In genomic region chr19:19615086-19615485, GRCh38 we compare ENCODE assay signal across 14 cellular contexts. TPM values are rescaled to one million over a fixed set of nuclear protein-coding genes. Genes with fewer than 3 reads are reported as not detected.
DNase-seq lines count a peak whose midpoint lies in the region; ATAC-seq and TF ChIP-seq lines count a peak whose summit lies in the region.
"Had no signal": no experiment of that assay in that cellular context is flagged by ENCODE, and none has a peak within 500 bp of the region (broad histone marks: within the 10 kb centered on the region; RNA-seq: fewer than 3 reads in every experiment).

No MANE protein-coding gene starts in this region.

- H3K9me3 ChIP-seq in SK-N-SH (no peaks in the 10 kb centered on the region), uterus (no peaks in the 10 kb centered on the region)
- H3K9me3 ChIP-seq: colonic mucosa, mucosa of descending colon had no signal

- H3K27ac ChIP-seq in SK-N-SH (ENCODE audit: low read depth in 2 of 2, low read length in 1 of 2) (no peak overlapping the region), uterus (no peak overlapping the region)
- H3K27ac ChIP-seq: colonic mucosa had no signal

- TF ChIP-seq CTCF in SK-N-SH (IDR thresholded peaks at IDR 0.05) (no peak), natural killer cell (IDR thresholded peaks at IDR 0.05) (no peak), uterus (IDR thresholded peaks at IDR 0.05) (no peak)

- no peak for TF ChIP-seq EP300 in SK-N-SH (IDR thresholded peaks at IDR 0.05; ENCODE audit: borderline replicate concordance in 1 of 2, low read depth in 1 of 2, low read length in 1 of 2)

- H2AFZ ChIP-seq in SK-N-SH (ENCODE audit: low read depth): no peak overlapping the region

- DNase-seq in SK-N-SH (no peak), M059J (ENCODE audit: low read depth) (peak; percentile 86), natural killer cell (peak; percentile 55), uterus (no peak), dermis blood vessel endothelial cell (no peak)
- DNase-seq: colonic mucosa, DMS79 treated with DMSO at 0.1 percent for 48 hours, mucosa of descending colon, NCI-H2171 treated with DMSO at 0.1 percent for 48 hours, small intestine had no signal

- CTCF ChIA-PET in SK-N-SH (lab: Yijun Ruan, JAX): no interaction called here

- no peak overlapping the region for H3K4me2 ChIP-seq in SK-N-SH

- H4K20me1 ChIP-seq in SK-N-SH (ENCODE audit: insufficient read depth): no peaks in the 10 kb centered on the region

- H3K4me1 Mint-ChIP-seq in activated naive CD4-positive, alpha-beta T cell treated with anti-CD3 and anti-CD28 coated beads, Interleukin-2, amount 50 U/mL, for 24 hours: peaks cover 69% of the 10 kb centered on the region
- peaks cover 40 to 46% of the 10 kb centered on the region in 2 donors for H3K4me1 Mint-ChIP-seq in natural killer cell

- peaks cover 6% of the 10 kb centered on the region for H3F3A ChIP-seq in SK-N-SH (replicated peaks; ENCODE audit: insufficient read depth)

- 73% methylated on average over 3 of the region's 3 CpGs for WGBS in SK-N-SH (ENCODE audit: low lambda C conversion rate)

- peak overlapping the region; percentile 79 for H3K27ac Mint-ChIP-seq in activated naive CD4-positive, alpha-beta T cell treated with anti-CD3 and anti-CD28 coated beads, Interleukin-2, amount 50 U/mL, for 24 hours
- H3K27ac Mint-ChIP-seq in natural killer cell: peak overlapping the region; percentile 89 to 95

- POLR2A ChIA-PET in SK-N-SH (lab: Yijun Ruan, JAX): no interaction called here

- H3K4me3 ChIP-seq in SK-N-SH (ENCODE audit: low read depth in 2 of 2, low read length in 1 of 2): no peak overlapping the region
- no peak overlapping the region for H3K4me3 ChIP-seq in uterus
- H3K4me3 ChIP-seq: colonic mucosa, mucosa of descending colon had no signal

- TF ChIP-seq POLR2A in uterus (IDR thresholded peaks at IDR 0.05): no peak

- H3K79me2 ChIP-seq in SK-N-SH (ENCODE audit: insufficient read depth): peaks cover 31% of the 10 kb centered on the region; the same call in 1 of the 2 replicates

- H3K27me3 Mint-ChIP-seq in activated naive CD4-positive, alpha-beta T cell treated with anti-CD3 and anti-CD28 coated beads, Interleukin-2, amount 50 U/mL, for 24 hours: no peaks in the 10 kb centered on the region
- H3K27me3 Mint-ChIP-seq in natural killer cell (ENCODE audit: low read depth in 2 of 2): no peaks in the 10 kb centered on the region

- ATAC-seq in SK-N-SH treated with all-trans-retinoic acid at 6 μM for 48 hours: no peak
- ATAC-seq in natural killer cell: peak; percentile 58 to 69 (median 64)
- no peak for ATAC-seq in GM18511 (IDR thresholded peaks at IDR 0.05; ENCODE audit: unreplicated experiment)
- ATAC-seq: HepG2, mucosa of descending colon had no signal

- H3K4me1 ChIP-seq in SK-N-SH (ENCODE audit: control insufficient read depth in 1 of 2, insufficient read depth in 2 of 2, low read depth in 1 of 2, low read length in 1 of 2): peaks cover 4% of the 10 kb centered on the region in 2 experiments; a peak in 2 of 4 replicates
- no peaks in the 10 kb centered on the region for H3K4me1 ChIP-seq in uterus

- H3K36me3 Mint-ChIP-seq in activated naive CD4-positive, alpha-beta T cell treated with anti-CD3 and anti-CD28 coated beads, Interleukin-2, amount 50 U/mL, for 24 hours: no peaks in the 10 kb centered on the region
- no peaks in the 10 kb centered on the region for H3K36me3 Mint-ChIP-seq in natural killer cell

- TF ChIP-seq RAD21 in SK-N-SH (IDR thresholded peaks at IDR 0.05; ENCODE audit: low read length): no peak

- H3K9me2 ChIP-seq in SK-N-SH: no peaks in the 10 kb centered on the region

- peak overlapping the region; percentile 69 for H3K4me3 Mint-ChIP-seq in activated naive CD4-positive, alpha-beta T cell treated with anti-CD3 and anti-CD28 coated beads, Interleukin-2, amount 50 U/mL, for 24 hours
- H3K4me3 Mint-ChIP-seq in natural killer cell: peak overlapping the region; percentile 65

- intact Hi-C loops in natural killer cell (cut with micrococcal nuclease) (no loop called here), uterus (cut with DNase I; ENCODE audit: low total_unique reads) (no loop called here)

- no peaks in the 10 kb centered on the region for H3K36me3 ChIP-seq in SK-N-SH (replicated peaks in 1 of 2; ENCODE audit: control insufficient read depth in 1 of 2, insufficient read depth in 2 of 2, low read length in 1 of 2)
- no peaks in the 10 kb centered on the region for H3K36me3 ChIP-seq in uterus
- H3K36me3 ChIP-seq: colonic mucosa had no signal

- H3K27me3 ChIP-seq in SK-N-SH (ENCODE audit: insufficient read depth) (no peaks in the 10 kb centered on the region), uterus (no peaks in the 10 kb centered on the region)
- H3K27me3 ChIP-seq: colonic mucosa had no signal

- no peaks in the 10 kb centered on the region for H3K9me3 Mint-ChIP-seq in activated naive CD4-positive, alpha-beta T cell treated with anti-CD3 and anti-CD28 coated beads, Interleukin-2, amount 50 U/mL, for 24 hours
- no peaks in the 10 kb centered on the region for H3K9me3 Mint-ChIP-seq in natural killer cell

- no peak overlapping the region for H3K9ac ChIP-seq in SK-N-SH

TF ChIP-seq in SK-N-SH, 30 proteins besides CTCF, POLR2A, EP300 and RAD21 (continues in another document):
- no peak for TF ChIP-seq TCF12 (IDR thresholded peaks at IDR 0.05)
- TF ChIP-seq, protein P1, sequence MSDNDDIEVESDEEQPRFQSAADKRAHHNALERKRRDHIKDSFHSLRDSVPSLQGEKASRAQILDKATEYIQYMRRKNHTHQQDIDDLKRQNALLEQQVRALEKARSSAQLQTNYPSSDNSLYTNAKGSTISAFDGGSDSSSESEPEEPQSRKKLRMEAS (IDR thresholded peaks at IDR 0.05; ENCODE audit: low read depth): 0 out of 2 replicates have a peak, but pooled peaks have one; percentile 38
- TF ChIP-seq, protein P2, sequence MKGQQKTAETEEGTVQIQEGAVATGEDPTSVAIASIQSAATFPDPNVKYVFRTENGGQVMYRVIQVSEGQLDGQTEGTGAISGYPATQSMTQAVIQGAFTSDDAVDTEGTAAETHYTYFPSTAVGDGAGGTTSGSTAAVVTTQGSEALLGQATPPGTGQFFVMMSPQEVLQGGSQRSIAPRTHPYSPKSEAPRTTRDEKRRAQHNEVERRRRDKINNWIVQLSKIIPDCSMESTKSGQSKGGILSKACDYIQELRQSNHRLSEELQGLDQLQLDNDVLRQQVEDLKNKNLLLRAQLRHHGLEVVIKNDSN (IDR thresholded peaks at IDR 0.05; ENCODE audit: borderline replicate concordance, low read depth): no peak
- no peak for TF ChIP-seq EZH2phosphoT487 (IDR thresholded peaks at IDR 0.05; ENCODE audit: borderline replicate concordance, low read depth)

TF ChIP-seq in SK-N-SH treated with all-trans-retinoic acid at 6 μM for 48 hours, 23 proteins besides CTCF, POLR2A, EP300 and RAD21:
- TF ChIP-seq PPARA (CRISPR knock-in tag; IDR thresholded peaks at IDR 0.05; ENCODE audit: borderline replicate concordance) (no peak), OSR1 (CRISPR knock-in tag; IDR thresholded peaks at IDR 0.05) (no peak), ZFP3 (CRISPR knock-in tag; IDR thresholded peaks at IDR 0.05) (no peak), ARNTL (CRISPR knock-in tag; IDR thresholded peaks at IDR 0.05; ENCODE audit: borderline replicate concordance, low read depth) (no peak), GLIS3 (CRISPR knock-in tag; IDR thresholded peaks at IDR 0.05) (no peak)

RNA-seq across cellular contexts. Expression of gene PBX4, which starts 3.4 kb away (rescaled TPM):
- polyA plus RNA-seq in SK-N-SH (2012; rRNA removed): 5.1 and 6.4 TPM in 2 replicates
- polyA plus RNA-seq in SK-N-SH (2012; cell fraction: cytosol; rRNA removed): 1.7 and 2.7 TPM in 2 replicates
- polyA plus RNA-seq in SK-N-SH (2012; cell fraction: nucleus; rRNA removed): 22.9 and 27.6 TPM in 2 replicates
- 0.54 and 0.94 TPM in 2 replicates for total RNA-seq in M059J (2014; rRNA removed; shearing (Covaris generic))
- 10 to 100 TPM; 10.7 to 15.9 (median 11.1) TPM for total RNA-seq in natural killer cell
- total RNA-seq in uterus: 1 to 10 TPM in 3 of 4 donors, not detected in 1; 1.3 to 2.8 (median 1.6) TPM
- total RNA-seq in dermis blood vessel endothelial cell: 0.05 TPM in 1 of 2 replicates, not detected in the other
- total RNA-seq: HepG2 had no signal
- polyA plus RNA-seq: HepG2 had no signal

RNA-seq across cellular contexts. Expression of gene LPAR2, which starts 12.9 kb away (rescaled TPM):
- 4.3 and 4.5 TPM in 2 replicates for polyA plus RNA-seq in SK-N-SH (2012; rRNA removed)
- 1.1 and 1.7 TPM in 2 replicates for polyA plus RNA-seq in SK-N-SH (2012; cell fraction: cytosol; rRNA removed)
- 33.9 and 35.0 TPM in 2 replicates for polyA plus RNA-seq in SK-N-SH (2012; cell fraction: nucleus; rRNA removed)
- 5.0 and 7.7 TPM in 2 replicates for total RNA-seq in M059J (2014; rRNA removed; shearing (Covaris generic))
- 10 to 100 TPM; 52.1 to 81.5 (median 56.4) TPM for total RNA-seq in natural killer cell
- total RNA-seq in uterus: 1 to 10 TPM in 2 of 4 donors, under 1 TPM in 1, not detected in 1; 0.59 to 5.5 (median 3.8) TPM
- 0.42 and 1.0 TPM in 2 replicates for total RNA-seq in dermis blood vessel endothelial cell

RNA-seq across cellular contexts. Expression of gene GMIP, which starts 28.4 kb away (rescaled TPM):
- polyA plus RNA-seq in SK-N-SH (2012; rRNA removed): 5.3 and 6.3 TPM in 2 replicates
- 2.4 and 3.9 TPM in 2 replicates for polyA plus RNA-seq in SK-N-SH (2012; cell fraction: cytosol; rRNA removed)
- polyA plus RNA-seq in SK-N-SH (2012; cell fraction: nucleus; rRNA removed): 40.0 and 43.5 TPM in 2 replicates
- total RNA-seq in M059J (2014; rRNA removed; shearing (Covaris generic)): 9.5 and 12.4 TPM in 2 replicates
- total RNA-seq in natural killer cell (100 to 1,000 TPM; 134 to 188 (median 150) TPM), uterus (10 to 100 TPM in 1 of 4 donors, 1 to 10 TPM in 3; 5.6 to 10.8 (median 8.2) TPM), dermis blood vessel endothelial cell (6.5 and 12.6 TPM in 2 replicates)

RNA-seq across cellular contexts. Expression of gene ATP13A1, which starts 48.4 kb away (rescaled TPM):
- 49.6 and 67.9 TPM in 2 replicates for polyA plus RNA-seq in SK-N-SH (2012; rRNA removed)
- polyA plus RNA-seq in SK-N-SH (2012; cell fraction: cytosol; rRNA removed): 15.5 and 24.3 TPM in 2 replicates
- polyA plus RNA-seq in SK-N-SH (2012; cell fraction: nucleus; rRNA removed): 367 and 465 TPM in 2 replicates
- 78.0 and 95.4 TPM in 2 replicates for total RNA-seq in M059J (2014; rRNA removed; shearing (Covaris generic))
- total RNA-seq in natural killer cell: 10 to 100 TPM; 58.1 to 73.2 (median 67.7) TPM
- 100 to 1,000 TPM in 1 of 4 donors, 10 to 100 TPM in 3; 17.4 to 130 (median 56.9) TPM for total RNA-seq in uterus
- 36.8 and 188 TPM in 2 replicates for total RNA-seq in dermis blood vessel endothelial cell

RNA-seq across cellular contexts. Expression of gene ZNF101, which starts 53.6 kb away (rescaled TPM):
- 2.4 and 3.8 TPM in 2 replicates for polyA plus RNA-seq in SK-N-SH (2012; rRNA removed)
- polyA plus RNA-seq in SK-N-SH (2012; cell fraction: cytosol; rRNA removed): 2.6 and 3.2 TPM in 2 replicates
- polyA plus RNA-seq in SK-N-SH (2012; cell fraction: nucleus; rRNA removed): 3.0 and 5.6 TPM in 2 replicates
- total RNA-seq in M059J (2014; rRNA removed; shearing (Covaris generic)): 9.0 and 10.9 TPM in 2 replicates
- total RNA-seq in natural killer cell (10 to 100 TPM; 35.7 to 58.7 (median 41.0) TPM), uterus (10 to 100 TPM in 1 of 4 donors, 1 to 10 TPM in 3; 1.5 to 12.3 (median 9.9) TPM), dermis blood vessel endothelial cell (15.9 and 20.4 TPM in 2 replicates)

Comparison
In these comparisons a context has a peak if more than half of its experiments do, and no peak if none do; other contexts are left out.
1. DNase-seq: peak in M059J (single experiment) and natural killer cell (single experiment); none in SK-N-SH (single experiment), uterus (0 of 2) and dermis blood vessel endothelial cell (single experiment).
2. ATAC-seq: peak in natural killer cell (3 of 3); none in SK-N-SH treated with all-trans-retinoic acid at 6 μM for 48 hours (single experiment) and GM18511 (single experiment).